ENCODE assay signal across 20 cellular contexts in genomic region chr6:113376847-113377165, GRCh38.
"Had no signal": no experiment of that assay in that cellular context is flagged by ENCODE, and none has a peak within 500 bp of the region (broad histone marks: within the 10 kb centered on the region; RNA-seq: fewer than 3 reads in every experiment).

No MANE protein-coding gene starts in this region.

- H3K36me3 ChIP-seq: right lobe of liver, tibial artery had no signal

- H3K79me2 ChIP-seq: parathyroid adenoma had no signal

- ATAC-seq: left lobe of liver; mucosa of descending colon; naive thymus-derived CD4-positive, alpha-beta T cell; right lobe of liver had no signal

- H3K4me3 ChIP-seq: dorsolateral prefrontal cortex, mucosa of descending colon, right lobe of liver, tibial artery had no signal

- H3K9ac ChIP-seq: parathyroid adenoma had no signal

- H3K27ac ChIP-seq: dorsolateral prefrontal cortex, parathyroid adenoma, right lobe of liver, tibial artery had no signal

- H3K27me3 ChIP-seq: right lobe of liver, tibial artery had no signal

- DNase-seq: activated B cell treated with CpG ODN at 0.5 μM for 24 hours; activated CD4-positive, alpha-beta memory T cell treated with anti-CD3 and anti-CD28 coated beads for 36 hours; activated CD4-positive, alpha-beta T cell treated with anti-CD3 and anti-CD28 coated beads for 4 hours; activated T-cell treated with anti-CD3 and anti-CD28 coated beads for 4 hours; dorsolateral prefrontal cortex; head of caudate nucleus; kidney; mucosa of descending colon; naive thymus-derived CD4-positive, alpha-beta T cell; right lobe of liver; stimulated activated CD4-positive, alpha-beta T cell treated with anti-CD3 and anti-CD28 coated beads, Interleukin-12 subunit alpha, Interleukin-12 subunit beta, amount 100 ng/mL, for 4 hours; stimulated activated CD4-positive, alpha-beta T cell treated with anti-CD3 and anti-CD28 coated beads, Interleukin-1b, Interleukin-23, amount 100 ng/mL, for 48 hours; stimulated activated naive CD4-positive, alpha-beta T cell treated with Interleukin-2 at 50 U/mL for 16 hours; substantia nigra; tibial artery had no signal

- H2AFZ ChIP-seq: parathyroid adenoma had no signal

- H3K9me3 ChIP-seq: mucosa of descending colon, right lobe of liver, tibial artery had no signal

- H3K4me1 ChIP-seq: parathyroid adenoma, right lobe of liver had no signal

- FAIRE-seq: colon, frontal cortex, kidney, TTC549 had no signal
